In the genomic region with DNA sequence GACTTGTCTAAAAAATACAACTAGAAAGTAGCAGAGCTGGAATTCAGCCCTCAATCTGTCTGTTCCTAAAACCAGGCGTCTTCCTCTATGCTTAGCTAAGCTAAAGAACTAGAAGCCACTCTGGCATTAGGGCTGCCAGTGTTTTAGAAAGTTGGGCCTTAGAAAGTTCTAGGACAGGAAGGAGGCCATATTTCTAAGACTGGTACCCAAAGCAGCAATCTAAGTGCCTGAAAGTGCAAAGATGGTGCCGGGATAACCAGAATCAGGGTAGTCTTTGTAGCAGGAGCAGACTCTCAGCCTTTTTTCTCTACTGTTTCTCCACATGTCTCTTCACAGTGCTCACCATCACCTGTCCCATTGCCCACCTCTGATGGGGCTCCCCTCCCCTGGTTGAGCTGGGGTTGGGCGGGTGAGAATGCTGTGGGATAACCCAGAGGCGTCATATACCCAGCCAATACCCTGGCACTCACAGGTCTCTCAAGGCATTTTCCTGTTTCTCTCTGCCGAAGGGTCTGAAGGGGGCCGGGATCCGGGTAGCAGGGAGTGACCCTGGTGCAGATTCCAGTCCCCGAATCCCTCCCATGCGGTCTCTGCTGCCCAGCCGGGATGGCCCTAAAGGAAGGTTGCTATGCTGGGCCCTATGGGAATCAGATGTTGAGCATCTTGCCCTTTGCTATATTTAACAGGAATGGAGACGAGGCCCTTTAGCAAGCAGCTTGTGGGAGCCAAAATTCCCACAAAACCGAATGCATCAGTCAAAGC, we compare ENCODE assay signal across 9 cellular contexts. TPM values are rescaled to one million over a fixed set of nuclear protein-coding genes. Genes with fewer than 3 reads are reported as not detected.
DNase-seq lines count a peak whose midpoint lies in the region; ATAC-seq, FAIRE-seq and TF ChIP-seq lines count a peak whose summit lies in the region.
"Had no signal": no experiment of that assay in that cellular context is flagged by ENCODE, and none has a peak within 500 bp of the region (broad histone marks: within the 10 kb centered on the region; RNA-seq: fewer than 3 reads in every experiment).

No MANE protein-coding gene starts in this region.

- H3K4me1 Mint-ChIP-seq in natural killer cell: peaks cover 66 to 71% of the 10 kb centered on the region in 2 donors

- peak overlapping the region; percentile 45; the same call in 1 of the 2 replicates for H2AFZ ChIP-seq in GM12878 (ENCODE audit: control insufficient read depth, low read depth, low read length)

- H3K9ac ChIP-seq in BLaER1 treated with 17β-estradiol and CSF1 and Interleukin-3, amounts not matched to agents 10 nM and 100 nM: peak overlapping the region; percentile 97 to 100 (median 100)
- peak overlapping the region; percentile 92 for H3K9ac ChIP-seq in GM12878 (ENCODE audit: control insufficient read depth, insufficient read depth, low read length)

- in situ Hi-C loops in GM12878 (cut with MboI): no loop called here

- no peaks in the 10 kb centered on the region for H3K27me3 Mint-ChIP-seq in natural killer cell (ENCODE audit: low read depth in 2 of 2)

- H3K27ac ChIP-seq in BLaER1 treated with 17β-estradiol and CSF1 and Interleukin-3, amounts not matched to agents 10 nM and 100 nM: peak overlapping the region; percentile 96 to 100 (median 100)
- H3K27ac ChIP-seq in HL-60 (replicated peaks) (peak overlapping the region; percentile 95), GM12878 (ENCODE audit: control insufficient read depth, insufficient read depth) (peak overlapping the region; percentile 94)

- H3K4me3 ChIP-seq in BLaER1 treated with 17β-estradiol and CSF1 and Interleukin-3, amounts not matched to agents 10 nM and 100 nM: peak overlapping the region; percentile 86 to 98 (median 92)
- H3K4me3 ChIP-seq in HL-60 (replicated peaks; ENCODE audit: insufficient read depth, low read length) (peak overlapping the region; percentile 19), GM12878 (peak overlapping the region; percentile 79)

- WGBS in GM12878 (ENCODE audit: insufficient coverage, insufficient replicate concordance, low lambda C conversion rate, missing lambda C conversion rate): 1% methylated on average over 12 of the region's 12 CpGs

- no peak; the same call in none of the 2 replicates for TF ChIP-seq POLR2A in GM12878 (IDR thresholded peaks at IDR 0.05; ENCODE audit: low read depth, low read length)

- TF ChIP-seq CTCF in HL-60 (IDR thresholded peaks at IDR 0.05; ENCODE audit: insufficient read depth, low read length) (no peak), GM12878 (IDR thresholded peaks at IDR 0.05 in 2 of 3, conservative IDR thresholded peaks at IDR 0.05 in 1 of 3; ENCODE audit: control insufficient read depth in 2 of 3, extremely low read depth in 1 of 3, insufficient read depth in 1 of 3, low read depth in 3 of 3, low read length in 3 of 3) (no peak), natural killer cell (IDR thresholded peaks at IDR 0.05) (no peak)

- TF ChIP-seq EP300 in GM12878 (IDR thresholded peaks at IDR 0.05; ENCODE audit: borderline replicate concordance in 1 of 2, control insufficient read depth in 1 of 2, low read depth in 2 of 2, low read length in 2 of 2): no peak

- peaks cover 65 to 83% (median 74%) of the 10 kb centered on the region in 10 experiments for H3K4me1 ChIP-seq in BLaER1 treated with 17β-estradiol and CSF1 and Interleukin-3, amounts not matched to agents 10 nM and 100 nM
- peaks cover 30% of the 10 kb centered on the region for H3K4me1 ChIP-seq in GM12878 (ENCODE audit: control insufficient read depth, insufficient read depth, low read length)

- peaks cover 9 to 32% (median 27%) of the 10 kb centered on the region in 11 experiments for H3K36me3 ChIP-seq in BLaER1 treated with 17β-estradiol and CSF1 and Interleukin-3, amounts not matched to agents 10 nM and 100 nM
- H3K36me3 ChIP-seq in GM12878 (ENCODE audit: control insufficient read depth in 2 of 2, insufficient read depth in 2 of 2, low read length in 1 of 2): no peaks in the 10 kb centered on the region; a peak in 1 of 4 replicates

- peak overlapping the region; percentile 88 for H3K4me3 Mint-ChIP-seq in natural killer cell

- H3K9me3 ChIP-seq in BLaER1 treated with 17β-estradiol and CSF1 and Interleukin-3, amounts not matched to agents 10 nM and 100 nM (replicated peaks in 1 of 11): peaks cover 0 to 4% (median 0%) of the 10 kb centered on the region in 11 experiments; a peak in 1 of 22 replicates
- H3K9me3 ChIP-seq in GM12878 (replicated peaks; ENCODE audit: control insufficient read depth, insufficient read depth, low read length): peaks cover 3% of the 10 kb centered on the region; the same call in 1 of the 3 replicates

- no peaks in the 10 kb centered on the region for H3K9me3 Mint-ChIP-seq in natural killer cell

- intact Hi-C loops in GM12878 (cut with micrococcal nuclease; ENCODE audit: unreplicated experiment) (loop anchor here (1.0 kb wide), 1 partner anchor 47 kb away; no protein-coding TSS in a partner anchor), natural killer cell (cut with micrococcal nuclease) (loop anchor here (2.0 kb wide), 1 partner anchor 28 kb away; no protein-coding TSS in a partner anchor)

- POLR2A ChIA-PET in GM12878 (lab: Charles Lee): interaction anchor here (0.9 to 8.1 kb wide), 13 partner anchors 8 to 307 kb away, joined by 3 to 84 read pairs (median 9); no protein-coding TSS in a partner anchor

- DNase-seq in HL-60 (ENCODE audit: low read depth in 1 of 2, low spot score in 1 of 2): no peak
- no peak for DNase-seq in GM12878 (ENCODE audit: low read depth, low spot score)
- DNase-seq in natural killer cell: no peak
- no peak for DNase-seq in NOMO-1 treated with dmso at 0.1 percent for 144 hours (lab: John Stamatoyannopoulos, UW; ENCODE audit: unreplicated experiment)
- no peak for DNase-seq in NCI-H2227 (lab: John Stamatoyannopoulos, UW; ENCODE audit: unreplicated experiment)
- DNase-seq in dermis blood vessel endothelial cell: no peak
- DNase-seq: NCI-H345 had no signal

- no peak for FAIRE-seq in GM12878 (lab: Jason Lieb, UNC)

- H3K79me2 ChIP-seq in GM12878 (ENCODE audit: control insufficient read depth, insufficient read depth, low read length): peaks cover 55% of the 10 kb centered on the region

- CTCF ChIA-PET in GM12878 (lab: Yijun Ruan, JAX): interaction anchor here (1.0 to 3.1 kb wide), 8 partner anchors 28 to 88 kb away, joined by 3 to 21 read pairs (median 6); no protein-coding TSS in a partner anchor

- H3K4me2 ChIP-seq in BLaER1 treated with 17β-estradiol and CSF1 and Interleukin-3, amounts not matched to agents 10 nM and 100 nM: peak overlapping the region; percentile 83 to 98 (median 95)
- peak overlapping the region; percentile 99 for H3K4me2 ChIP-seq in GM12878 (ENCODE audit: control insufficient read depth, insufficient read depth)

- RAD21 ChIA-PET in GM12878 (lab: Charles Lee; ENCODE audit: unreplicated experiment): interaction anchor here (1.0 to 13.0 kb wide), 11 partner anchors 8 to 408 kb away, joined by 3 to 159 read pairs (median 9); a partner anchor contains a TSS

- H3K27ac Mint-ChIP-seq in natural killer cell: peak overlapping the region; percentile 89 to 93

- ATAC-seq in GM12878 (peak; percentile 3), natural killer cell (no peak), GM18907 (IDR thresholded peaks at IDR 0.05; ENCODE audit: unreplicated experiment) (no peak)

- peaks cover 5 to 20% (median 10%) of the 10 kb centered on the region in 11 experiments; a peak in 18 of 22 replicates for H4K20me1 ChIP-seq in BLaER1 treated with 17β-estradiol and CSF1 and Interleukin-3, amounts not matched to agents 10 nM and 100 nM
- no peaks in the 10 kb centered on the region for H4K20me1 ChIP-seq in GM12878 (ENCODE audit: control insufficient read depth, insufficient read depth)

- H3K36me3 Mint-ChIP-seq in natural killer cell: no peaks in the 10 kb centered on the region

- SMC1A ChIA-PET in GM12878 (lab: Charles Lee; ENCODE audit: uncharacterized antibody, unreplicated experiment): interaction anchor here (0.8 to 12.4 kb wide), 11 partner anchors 7 to 84 kb away, joined by 3 to 170 read pairs (median 8); no protein-coding TSS in a partner anchor

- no peaks in the 10 kb centered on the region for H3K27me3 ChIP-seq in BLaER1 treated with 17β-estradiol and CSF1 and Interleukin-3, amounts not matched to agents 10 nM and 100 nM
- H3K27me3 ChIP-seq in HL-60 (ENCODE audit: insufficient read depth, poor library complexity, severe bottlenecking): no peaks in the 10 kb centered on the region
- no peaks in the 10 kb centered on the region for H3K27me3 ChIP-seq in GM12878 (replicated peaks in 1 of 2; ENCODE audit: control insufficient read depth in 2 of 2, insufficient read depth in 2 of 2, low read length in 1 of 2)

- no peak for TF ChIP-seq RAD21 in GM12878 (IDR thresholded peaks at IDR 0.05; ENCODE audit: insufficient read depth, low read depth, low read length)

- no TSS peak for BruUV-seq in GM12878 (replicated peaks; lab: Mats Ljungman, UMichigan)

TF ChIP-seq in GM12878, 131 proteins besides CTCF, POLR2A, EP300 and RAD21 (continues in another document):
- TF ChIP-seq MYC (IDR thresholded peaks at IDR 0.05; ENCODE audit: insufficient read depth, insufficient read length, insufficient replicate concordance, low read length, severe bottlenecking): no peak
- TF ChIP-seq YY1 (IDR thresholded peaks at IDR 0.05; ENCODE audit: low read depth, low read length): peak; percentile 63

RNA-seq across cellular contexts. Expression of a gene that starts 1.1 kb away (rescaled TPM):
- total RNA-seq in GM12878 (2013; cell fraction: nucleolus; rRNA removed): 50.6 and 59.2 TPM in 2 replicates
- total RNA-seq in GM12878 (2014; rRNA removed) (64.2 and 65.7 TPM in 2 replicates), GM12878 (2014; rRNA removed; fragmentation: Illumina TruSeq; extraction: Trizol) (73.6 and 76.7 TPM in 2 replicates), GM12878 (2021) (77.4 and 78.3 TPM in 2 replicates), natural killer cell (100 to 1,000 TPM in 2 of 3 donors, 10 to 100 TPM in 1; 86.3 to 130 (median 110) TPM), dermis blood vessel endothelial cell (49.2 and 55.7 TPM in 2 replicates)
- 42.5 TPM for polyA plus RNA-seq in GM12878 (2011; ENCODE audit: low read depth)
- polyA plus RNA-seq in GM12878 (2011; rRNA removed) (54.8 and 59.3 TPM in 2 replicates), GM12878 (2014; fragmentation: Illumina TruSeq; extraction: Trizol) (56.8 and 71.5 TPM in 2 replicates), GM12878 (2014; fragmentation: Nextera tagmentation; extraction: Ambion mirVana) (10 to 100 TPM; 11.4 to 18.9 TPM), GM12878 (2014; rRNA removed) (69.6 and 71.7 TPM in 2 replicates), GM12878 (2016; fragmentation: Nextera tagmentation; extraction: Ambion mirVana) (10 to 100 TPM; 74.6 to 75.7 TPM)
- 37.4 and 40.7 TPM in 2 replicates for polyA plus RNA-seq in GM12878 (2011; cell fraction: cytosol; rRNA removed)
- 21.2 and 25.8 TPM in 2 replicates for polyA plus RNA-seq in GM12878 (2011; cell fraction: nucleus; rRNA removed)
- 62.9 and 72.8 TPM in 2 replicates for polyA plus RNA-seq in GM12878 (2012)
- 45.6 and 53.5 TPM in 2 replicates for polyA minus RNA-seq in GM12878 (2011; rRNA and poly(A)+ RNA removed)
- 19.9 and 20.6 TPM in 2 replicates for polyA minus RNA-seq in GM12878 (2011; cell fraction: cytosol; rRNA and poly(A)+ RNA removed)
- polyA minus RNA-seq in GM12878 (2011; cell fraction: nucleus; rRNA and poly(A)+ RNA removed): 12.7 and 26.7 TPM in 2 replicates

Comparison
In these comparisons a context has a peak if more than half of its experiments do, and no peak if none do; other contexts are left out.
1. H3K4me3 ChIP-seq: peak in every context shown above with its lines; median percentile 92 in BLaER1 treated with 17β-estradiol and CSF1 and Interleukin-3, amounts not matched to agents 10 nM and 100 nM; 79 in GM12878; 19 in HL-60.